ENCODE assay signal across 19 cellular contexts in genomic region chr20:19416627-19417026, GRCh38.
DNase-seq lines count a peak whose midpoint lies in the region; ATAC-seq and TF ChIP-seq lines count a peak whose summit lies in the region.
"Had no signal": no experiment of that assay in that cellular context is flagged by ENCODE, and none has a peak within 500 bp of the region (broad histone marks: within the 10 kb centered on the region; RNA-seq: fewer than 3 reads in every experiment).

No MANE protein-coding gene starts in this region.

- no peak for DNase-seq in activated naive CD8-positive, alpha-beta T cell treated with anti-CD3 and anti-CD28 coated beads, Interleukin-2, amount 10 ng/mL, durations not matched to agents 7 days and 5 days
- no peak for DNase-seq in activated naive CD8-positive, alpha-beta T cell treated with anti-CD3 and anti-CD28 coated beads for 36 hours
- peak; percentile 61 for DNase-seq in Jurkat, Clone E6-1 (ENCODE audit: low read depth, low spot score)
- DNase-seq in nephron progenitor cell, result no peak
- DNase-seq in NCI-H510A treated with DMSO at 0.1 percent for 48 hours (lab: John Stamatoyannopoulos, UW), result no peak
- DNase-seq in HuH-7.5 (ENCODE audit: low spot score), result no peak
- DNase-seq: ACHN; BE2C; C1 segment of cervical spinal cord; Calu3; CD4-positive, alpha-beta memory T cell; CD4-positive, CD25-positive, alpha-beta regulatory T cell; CD8-positive, alpha-beta memory T cell; COR-L47; DMS79 treated with DMSO at 0.1 percent for 48 hours; GF-D8 had no signal

- H3K27me3 Mint-ChIP-seq in activated naive CD8-positive, alpha-beta T cell treated with anti-CD3 and anti-CD28 coated beads, Interleukin-2, amount 10 ng/mL, durations not matched to agents 7 days and 5 days, result peaks cover 13% of the 10 kb centered on the region
- H3K27me3 Mint-ChIP-seq in activated naive CD8-positive, alpha-beta T cell treated with anti-CD3 and anti-CD28 coated beads for 36 hours, result no peaks in the 10 kb centered on the region
- H3K27me3 Mint-ChIP-seq in nephron progenitor cell (ENCODE audit: low read depth, poor library complexity), result peaks cover 4% of the 10 kb centered on the region
- H3K27me3 Mint-ChIP-seq: CD4-positive, alpha-beta memory T cell; CD4-positive, CD25-positive, alpha-beta regulatory T cell; CD8-positive, alpha-beta memory T cell had no signal

- no peak for TF ChIP-seq CTCF in nephron progenitor cell (IDR thresholded peaks at IDR 0.05)

- H3K4me3 ChIP-seq in Jurkat, Clone E6-1 (ENCODE audit: low read length), result no peak overlapping the region
- H3K4me3 ChIP-seq: A549, BLaER1 had no signal

- H3K4me3 Mint-ChIP-seq in activated naive CD8-positive, alpha-beta T cell treated with anti-CD3 and anti-CD28 coated beads, Interleukin-2, amount 10 ng/mL, durations not matched to agents 7 days and 5 days, result no peak overlapping the region
- no peak overlapping the region for H3K4me3 Mint-ChIP-seq in activated naive CD8-positive, alpha-beta T cell treated with anti-CD3 and anti-CD28 coated beads for 36 hours
- no peak overlapping the region for H3K4me3 Mint-ChIP-seq in nephron progenitor cell
- H3K4me3 Mint-ChIP-seq: CD14-positive monocyte; CD4-positive, alpha-beta memory T cell; CD4-positive, CD25-positive, alpha-beta regulatory T cell; CD8-positive, alpha-beta memory T cell had no signal

- H3K27ac Mint-ChIP-seq in activated naive CD8-positive, alpha-beta T cell treated with anti-CD3 and anti-CD28 coated beads, Interleukin-2, amount 10 ng/mL, durations not matched to agents 7 days and 5 days, result no peak overlapping the region
- H3K27ac Mint-ChIP-seq in activated naive CD8-positive, alpha-beta T cell treated with anti-CD3 and anti-CD28 coated beads for 36 hours, result no peak overlapping the region
- H3K27ac Mint-ChIP-seq in nephron progenitor cell, result peak overlapping the region; percentile 57
- H3K27ac Mint-ChIP-seq: CD4-positive, alpha-beta memory T cell; CD4-positive, CD25-positive, alpha-beta regulatory T cell; CD8-positive, alpha-beta memory T cell had no signal

- peaks cover 4% of the 10 kb centered on the region for H3K9me3 Mint-ChIP-seq in activated naive CD8-positive, alpha-beta T cell treated with anti-CD3 and anti-CD28 coated beads, Interleukin-2, amount 10 ng/mL, durations not matched to agents 7 days and 5 days
- H3K9me3 Mint-ChIP-seq in activated naive CD8-positive, alpha-beta T cell treated with anti-CD3 and anti-CD28 coated beads for 36 hours, result no peaks in the 10 kb centered on the region
- peaks cover 14% of the 10 kb centered on the region for H3K9me3 Mint-ChIP-seq in nephron progenitor cell

- H3K4me1 Mint-ChIP-seq in activated naive CD8-positive, alpha-beta T cell treated with anti-CD3 and anti-CD28 coated beads, Interleukin-2, amount 10 ng/mL, durations not matched to agents 7 days and 5 days, result peaks cover 6% of the 10 kb centered on the region
- H3K4me1 Mint-ChIP-seq in activated naive CD8-positive, alpha-beta T cell treated with anti-CD3 and anti-CD28 coated beads for 36 hours, result no peaks in the 10 kb centered on the region
- peaks cover 49% of the 10 kb centered on the region for H3K4me1 Mint-ChIP-seq in nephron progenitor cell
- H3K4me1 Mint-ChIP-seq: CD14-positive monocyte; CD4-positive, alpha-beta memory T cell; CD4-positive, CD25-positive, alpha-beta regulatory T cell; CD8-positive, alpha-beta memory T cell had no signal

- peak; percentile 56 for ATAC-seq in activated naive CD8-positive, alpha-beta T cell treated with anti-CD3 and anti-CD28 coated beads, Interleukin-2, amount 10 ng/mL, durations not matched to agents 7 days and 5 days (ENCODE audit: low read depth)
- ATAC-seq: A549 had no signal

- H3K36me3 Mint-ChIP-seq in activated naive CD8-positive, alpha-beta T cell treated with anti-CD3 and anti-CD28 coated beads, Interleukin-2, amount 10 ng/mL, durations not matched to agents 7 days and 5 days, result no peaks in the 10 kb centered on the region
- H3K36me3 Mint-ChIP-seq in activated naive CD8-positive, alpha-beta T cell treated with anti-CD3 and anti-CD28 coated beads for 36 hours, result no peaks in the 10 kb centered on the region
- peaks cover 9% of the 10 kb centered on the region for H3K36me3 Mint-ChIP-seq in nephron progenitor cell (ENCODE audit: low read depth)
- H3K36me3 Mint-ChIP-seq: CD14-positive monocyte; CD4-positive, alpha-beta memory T cell; CD4-positive, CD25-positive, alpha-beta regulatory T cell; CD8-positive, alpha-beta memory T cell had no signal

- POLR2A ChIA-PET in activated naive CD8-positive, alpha-beta T cell treated with anti-CD3 and anti-CD28 coated beads, Interleukin-2, amount 10 ng/mL, durations not matched to agents 7 days and 5 days (lab: Charles Lee), result no interaction called here
